Comparison of ENCODE assay signal across 8 cellular contexts in genomic region chrX:154804957-154805695, GRCh38. TPM values are rescaled to one million over a fixed set of nuclear protein-coding genes. Genes with fewer than 3 reads are reported as not detected.
A peak's percentile ranks its signal among the peaks of the same experiment; 100 is the strongest.
DNase-seq lines count a peak whose midpoint lies in the region; ATAC-seq and TF ChIP-seq lines count a peak whose summit lies in the region.

TSS of gene MPP1 (minus strand) at chrX:154805485. CDS start at chrX:154805373, 112 bp downstream.

- peaks cover 16% of the 10 kb centered on the region for H3K27me3 Mint-ChIP-seq in type B pancreatic cell

- WGBS in adipose tissue, 3 donors, result 1 to 36% (median 1%) methylated on average over 55 to 65 of the region's 65 CpGs
- WGBS in heart right ventricle, 2 donors, result 0 to 1% methylated on average over 44 to 63 of the region's 65 CpGs

- H3K27ac Mint-ChIP-seq in type B pancreatic cell, result no peak within 1 kb of the TSS

- no peaks in the 10 kb centered on the region for H3K27me3 ChIP-seq in heart right ventricle

- H3K9me3 ChIP-seq in KOPT-K1 (ENCODE audit: insufficient read depth, low read length, poor library complexity, severe bottlenecking) (peaks cover 7% of the 10 kb centered on the region), heart right ventricle (no peaks in the 10 kb centered on the region)

- DNase-seq in ELR (ENCODE audit: low read depth) (peak; percentile 82), heart right ventricle (peak; percentile 69 to 82), posterior vena cava (ENCODE audit: low spot score) (peak; percentile 93), type B pancreatic cell (ENCODE audit: extremely low spot score, unreplicated experiment) (peak; percentile 76)

- peak within 1 kb of the TSS; percentile 84 for H3K4me3 Mint-ChIP-seq in type B pancreatic cell

- ATAC-seq in GM21737 (IDR thresholded peaks at IDR 0.05; ENCODE audit: unreplicated experiment) (peak; percentile 96), heart right ventricle (peak; percentile 98 to 99 (median 99))

- no peaks in the 10 kb centered on the region for H3K36me3 Mint-ChIP-seq in type B pancreatic cell

- peaks cover 0 to 23% (median 9%) of the 10 kb centered on the region in 9 donors for H3K4me1 ChIP-seq in heart right ventricle

- H3K27ac ChIP-seq in KOPT-K1 (ENCODE audit: low read depth, low read length, poor library complexity, severe bottlenecking) (peak within 1 kb of the TSS; percentile 74), adipose tissue (ENCODE audit: low read depth, low read length) (no peak within 1 kb of the TSS), heart right ventricle (peak within 1 kb of the TSS; percentile 35 to 88 (median 76))

- peak within 1 kb of the TSS; percentile 44 to 86 (median 74) for H3K4me3 ChIP-seq in heart right ventricle

- intact Hi-C loops in T-helper 1 cell treated with Interleukin-12 subunit alpha and Interleukin-12 subunit beta and Interleukin-4 antibody, amounts not matched to agents 30 ng/mL and 1 ng/mL, for 36 hours (cut with micrococcal nuclease), result loop anchor here (1.0 to 2.0 kb wide), 5 partner anchors 22 to 459 kb away; partner anchors contain the start of genes BRCC3, CMC4, DKC1 and MTCP1
- intact Hi-C loops in heart right ventricle (cut with DNase I) (loop anchor here in 1 of 10 donors (2.0 kb wide), 1 partner anchor 42 kb away; the partner anchor contains the start of gene DKC1), posterior vena cava (cut with DNase I) (no loop called here)

- peaks cover 3% of the 10 kb centered on the region for H3K4me1 Mint-ChIP-seq in type B pancreatic cell (ENCODE audit: unreplicated experiment)

- TF ChIP-seq CTCF in heart right ventricle (IDR thresholded peaks at IDR 0.05) (no peak), type B pancreatic cell (conservative IDR thresholded peaks at IDR 0.05) (no peak)

- no peaks in the 10 kb centered on the region for H3K36me3 ChIP-seq in KOPT-K1 (ENCODE audit: insufficient read depth, low read length)
- no peaks in the 10 kb centered on the region for H3K36me3 ChIP-seq in heart right ventricle

- H3K9me3 Mint-ChIP-seq in type B pancreatic cell, result peaks cover 5% of the 10 kb centered on the region

RNA-seq across cellular contexts. Expression of gene MPP1, which starts in this region (rescaled TPM):
- total RNA-seq in T-helper 1 cell treated with Interleukin-12 subunit alpha and Interleukin-12 subunit beta and Interleukin-4 antibody, amounts not matched to agents 30 ng/mL and 1 ng/mL, for 36 hours, result 46.1 and 47.4 TPM in 2 replicates
- polyA plus RNA-seq in adipose tissue (10 to 100 TPM; 15.3 to 36.1 (median 29.2) TPM), heart right ventricle (10 to 100 TPM; 18.4 to 20.8 TPM)
- total RNA-seq in heart right ventricle (10 to 100 TPM; 31.8 to 50.6 (median 40.3) TPM), posterior vena cava (10 to 100 TPM; 36.8 to 49.5 TPM), type B pancreatic cell (ENCODE audit: low replicate concordance) (10.4 and 13.8 TPM in 2 replicates)
